Comparison of ENCODE assay signal across 1 cellular context in genomic region chr7:100119701-100120517, GRCh38.
TF ChIP-seq lines count a peak whose summit lies in the region.

No MANE protein-coding gene starts in this region.

TF ChIP-seq in HepG2, 621 proteins besides CTCF, POLR2A, EP300 and RAD21 (continued from another document and continues in another):
- TF ChIP-seq, protein P1, sequence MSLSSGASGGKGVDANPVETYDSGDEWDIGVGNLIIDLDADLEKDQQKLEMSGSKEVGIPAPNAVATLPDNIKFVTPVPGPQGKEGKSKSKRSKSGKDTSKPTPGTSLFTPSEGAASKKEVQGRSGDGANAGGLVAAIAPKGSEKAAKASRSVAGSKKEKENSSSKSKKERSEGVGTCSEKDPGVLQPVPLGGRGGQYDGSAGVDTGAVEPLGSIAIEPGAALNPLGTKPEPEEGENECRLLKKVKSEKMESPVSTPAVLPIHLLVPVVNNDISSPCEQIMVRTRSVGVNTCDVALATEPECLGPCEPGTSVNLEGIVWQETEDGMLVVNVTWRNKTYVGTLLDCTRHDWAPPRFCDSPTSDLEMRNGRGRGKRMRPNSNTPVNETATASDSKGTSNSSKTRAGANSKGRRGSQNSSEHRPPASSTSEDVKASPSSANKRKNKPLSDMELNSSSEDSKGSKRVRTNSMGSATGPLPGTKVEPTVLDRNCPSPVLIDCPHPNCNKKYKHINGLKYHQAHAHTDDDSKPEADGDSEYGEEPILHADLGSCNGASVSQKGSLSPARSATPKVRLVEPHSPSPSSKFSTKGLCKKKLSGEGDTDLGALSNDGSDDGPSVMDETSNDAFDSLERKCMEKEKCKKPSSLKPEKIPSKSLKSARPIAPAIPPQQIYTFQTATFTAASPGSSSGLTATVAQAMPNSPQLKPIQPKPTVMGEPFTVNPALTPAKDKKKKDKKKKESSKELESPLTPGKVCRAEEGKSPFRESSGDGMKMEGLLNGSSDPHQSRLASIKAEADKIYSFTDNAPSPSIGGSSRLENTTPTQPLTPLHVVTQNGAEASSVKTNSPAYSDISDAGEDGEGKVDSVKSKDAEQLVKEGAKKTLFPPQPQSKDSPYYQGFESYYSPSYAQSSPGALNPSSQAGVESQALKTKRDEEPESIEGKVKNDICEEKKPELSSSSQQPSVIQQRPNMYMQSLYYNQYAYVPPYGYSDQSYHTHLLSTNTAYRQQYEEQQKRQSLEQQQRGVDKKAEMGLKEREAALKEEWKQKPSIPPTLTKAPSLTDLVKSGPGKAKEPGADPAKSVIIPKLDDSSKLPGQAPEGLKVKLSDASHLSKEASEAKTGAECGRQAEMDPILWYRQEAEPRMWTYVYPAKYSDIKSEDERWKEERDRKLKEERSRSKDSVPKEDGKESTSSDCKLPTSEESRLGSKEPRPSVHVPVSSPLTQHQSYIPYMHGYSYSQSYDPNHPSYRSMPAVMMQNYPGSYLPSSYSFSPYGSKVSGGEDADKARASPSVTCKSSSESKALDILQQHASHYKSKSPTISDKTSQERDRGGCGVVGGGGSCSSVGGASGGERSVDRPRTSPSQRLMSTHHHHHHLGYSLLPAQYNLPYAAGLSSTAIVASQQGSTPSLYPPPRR (CRISPR knock-in tag; IDR thresholded peaks at IDR 0.05; ENCODE audit: borderline replicate concordance): no peak
- TF ChIP-seq ZMAT3 (CRISPR knock-in tag; conservative IDR thresholded peaks at IDR 0.05): no peak
- TF ChIP-seq ZNF605 (CRISPR knock-in tag; IDR thresholded peaks at IDR 0.05): peak; percentile 40; the same call in 1 of the 2 replicates
- TF ChIP-seq ZNF383 (CRISPR knock-in tag; IDR thresholded peaks at IDR 0.05; ENCODE audit: borderline replicate concordance): no peak
- peak; percentile 67 for TF ChIP-seq ZFX (CRISPR knock-in tag; IDR thresholded peaks at IDR 0.05; ENCODE audit: low read depth)
- no peak for TF ChIP-seq ZNF691 (CRISPR knock-in tag; IDR thresholded peaks at IDR 0.05; ENCODE audit: borderline replicate concordance, low read depth)
- TF ChIP-seq NFYB (CRISPR knock-in tag; IDR thresholded peaks at IDR 0.05): no peak
- peak; percentile 13; the same call in 1 of the 2 replicates for TF ChIP-seq CREB3 (CRISPR knock-in tag; IDR thresholded peaks at IDR 0.05)
- TF ChIP-seq ZFP36 (IDR thresholded peaks at IDR 0.05; ENCODE audit: borderline replicate concordance, low read depth, low read length, partially characterized antibody): no peak
- no peak for TF ChIP-seq CBFB (CRISPR knock-in tag; IDR thresholded peaks at IDR 0.05)
- no peak for TF ChIP-seq PAWR (CRISPR knock-in tag; IDR thresholded peaks at IDR 0.05; ENCODE audit: borderline replicate concordance)
- TF ChIP-seq NCOR1 (IDR thresholded peaks at IDR 0.05; ENCODE audit: borderline replicate concordance, low read length): no peak
- TF ChIP-seq TFAP4 (IDR thresholded peaks at IDR 0.05; ENCODE audit: borderline replicate concordance, low read depth): no peak
- TF ChIP-seq RCOR2 (CRISPR knock-in tag; IDR thresholded peaks at IDR 0.05): no peak
- TF ChIP-seq CENPBD1 (CRISPR knock-in tag; IDR thresholded peaks at IDR 0.05; ENCODE audit: borderline replicate concordance, low read depth): no peak
- TF ChIP-seq YY1 (IDR thresholded peaks at IDR 0.05; ENCODE audit: insufficient read depth, insufficient replicate concordance, low read depth, low read length): no peak
- TF ChIP-seq CENPX (CRISPR knock-in tag; IDR thresholded peaks at IDR 0.05): no peak
- TF ChIP-seq SPEN (CRISPR knock-in tag; IDR thresholded peaks at IDR 0.05; ENCODE audit: low read depth): 0 out of 2 replicates have a peak, but pooled peaks have one; percentile 3
- TF ChIP-seq SUZ12 (IDR thresholded peaks at IDR 0.05; ENCODE audit: low read depth, low read length): no peak
- TF ChIP-seq ZKSCAN1 (IDR thresholded peaks at IDR 0.05; ENCODE audit: low read length): no peak
- no peak for TF ChIP-seq KIAA2018 (CRISPR knock-in tag; IDR thresholded peaks at IDR 0.05; ENCODE audit: borderline replicate concordance)
- TF ChIP-seq ZSCAN29 (CRISPR knock-in tag; conservative IDR thresholded peaks at IDR 0.05): no peak
- no peak for TF ChIP-seq NFE2 (CRISPR knock-in tag; IDR thresholded peaks at IDR 0.05)
- TF ChIP-seq ZNF589 (CRISPR knock-in tag; conservative IDR thresholded peaks at IDR 0.05): no peak
- TF ChIP-seq HNF1B (CRISPR knock-in tag; IDR thresholded peaks at IDR 0.05): peak; percentile 80
- TF ChIP-seq, protein P2, sequence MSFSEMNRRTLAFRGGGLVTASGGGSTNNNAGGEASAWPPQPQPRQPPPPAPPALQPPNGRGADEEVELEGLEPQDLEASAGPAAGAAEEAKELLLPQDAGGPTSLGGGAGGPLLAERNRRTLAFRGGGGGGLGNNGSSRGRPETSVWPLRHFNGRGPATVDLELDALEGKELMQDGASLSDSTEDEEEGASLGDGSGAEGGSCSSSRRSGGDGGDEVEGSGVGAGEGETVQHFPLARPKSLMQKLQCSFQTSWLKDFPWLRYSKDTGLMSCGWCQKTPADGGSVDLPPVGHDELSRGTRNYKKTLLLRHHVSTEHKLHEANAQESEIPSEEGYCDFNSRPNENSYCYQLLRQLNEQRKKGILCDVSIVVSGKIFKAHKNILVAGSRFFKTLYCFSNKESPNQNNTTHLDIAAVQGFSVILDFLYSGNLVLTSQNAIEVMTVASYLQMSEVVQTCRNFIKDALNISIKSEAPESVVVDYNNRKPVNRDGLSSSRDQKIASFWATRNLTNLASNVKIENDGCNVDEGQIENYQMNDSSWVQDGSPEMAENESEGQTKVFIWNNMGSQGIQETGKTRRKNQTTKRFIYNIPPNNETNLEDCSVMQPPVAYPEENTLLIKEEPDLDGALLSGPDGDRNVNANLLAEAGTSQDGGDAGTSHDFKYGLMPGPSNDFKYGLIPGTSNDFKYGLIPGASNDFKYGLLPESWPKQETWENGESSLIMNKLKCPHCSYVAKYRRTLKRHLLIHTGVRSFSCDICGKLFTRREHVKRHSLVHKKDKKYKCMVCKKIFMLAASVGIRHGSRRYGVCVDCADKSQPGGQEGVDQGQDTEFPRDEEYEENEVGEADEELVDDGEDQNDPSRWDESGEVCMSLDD (CRISPR knock-in tag; IDR thresholded peaks at IDR 0.05; ENCODE audit: borderline replicate concordance): no peak
- TF ChIP-seq MXD4 (CRISPR knock-in tag; IDR thresholded peaks at IDR 0.05): no peak; the same call in 1 of the 2 replicates
- TF ChIP-seq ZNF543 (CRISPR knock-in tag; IDR thresholded peaks at IDR 0.05): no peak
- TF ChIP-seq, protein P3, sequence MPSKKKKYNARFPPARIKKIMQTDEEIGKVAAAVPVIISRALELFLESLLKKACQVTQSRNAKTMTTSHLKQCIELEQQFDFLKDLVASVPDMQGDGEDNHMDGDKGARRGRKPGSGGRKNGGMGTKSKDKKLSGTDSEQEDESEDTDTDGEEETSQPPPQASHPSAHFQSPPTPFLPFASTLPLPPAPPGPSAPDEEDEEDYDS (CRISPR knock-in tag; IDR thresholded peaks at IDR 0.05): peak; percentile 7; the same call in 1 of the 2 replicates
- TF ChIP-seq CBX2 (IDR thresholded peaks at IDR 0.05; ENCODE audit: low read depth, low read length): no peak
- no peak for TF ChIP-seq CBX2 (CRISPR knock-in tag; IDR thresholded peaks at IDR 0.05; ENCODE audit: low read depth)
- no peak for TF ChIP-seq FUBP1 (CRISPR knock-in tag; IDR thresholded peaks at IDR 0.05; ENCODE audit: borderline replicate concordance)
- no peak; the same call in 1 of the 2 replicates for TF ChIP-seq SP4 (CRISPR knock-in tag; IDR thresholded peaks at IDR 0.05)
- no peak for TF ChIP-seq ZC3H4 (CRISPR knock-in tag; IDR thresholded peaks at IDR 0.05; ENCODE audit: borderline replicate concordance)
